Comparison of ENCODE assay signal across 12 cellular contexts in genomic region chr10:80390740-80391139, GRCh38. TPM values are rescaled to one million over a fixed set of nuclear protein-coding genes. Genes with fewer than 3 reads are reported as not detected.
"Had no signal": no experiment of that assay in that cellular context is flagged by ENCODE, and none has a peak within 500 bp of the region (broad histone marks: within the 10 kb centered on the region; RNA-seq: fewer than 3 reads in every experiment).

No MANE protein-coding gene starts in this region.

- H3K36me3 ChIP-seq: HAP-1 had no signal

- H3K4me3 ChIP-seq: GM23248, GM23338, HAP-1 had no signal

- H3K4me2 ChIP-seq: GM23338 had no signal

- H3K4me3 Mint-ChIP-seq: GM23338, H9, HFFc6 had no signal

- H3K27ac ChIP-seq: GM23248 had no signal

- H3K4me1 ChIP-seq: HAP-1 had no signal

- H3K4me1 Mint-ChIP-seq: GM23338, H9 had no signal

- FAIRE-seq: H1, H54 had no signal

- H3K27ac Mint-ChIP-seq: GM23338, H9, HFFc6 had no signal

- H2AFZ ChIP-seq: GM23248, GM23338 had no signal

- H3K9me3 Mint-ChIP-seq: GM23338, HFFc6 had no signal

- DNase-seq: GM23248, GOT3, H7, H9, HCEC 1CT, HFFc6 had no signal

- ATAC-seq: GM23338, HCT116 had no signal

- H3K9ac ChIP-seq: GM23248 had no signal

RNA-seq across cellular contexts. Expression of gene PRXL2A, which starts 17.6 kb away (rescaled TPM):
- total RNA-seq: GM23248 had no signal

RNA-seq across cellular contexts. Expression of gene DYDC2, which starts 34.2 kb away (rescaled TPM):
- total RNA-seq: GM23248, HFFc6 had no signal
- polyA plus RNA-seq: GM23248 had no signal

RNA-seq across cellular contexts. Expression of gene DYDC1, which starts 34.2 kb away (rescaled TPM):
- total RNA-seq: GM23248, GM23338, H1, H4, H7, H9, HFFc6 had no signal
- polyA plus RNA-seq: GM23248, GM23338, H1 had no signal
